In genomic region chr12:2919249-2919648, GRCh38 we compare ENCODE assay signal across 28 cellular contexts.
"Had no signal": no experiment of that assay in that cellular context is flagged by ENCODE, and none has a peak within 500 bp of the region (broad histone marks: within the 10 kb centered on the region; RNA-seq: fewer than 3 reads in every experiment).

No MANE protein-coding gene starts in this region.

- H3K9me3 ChIP-seq: esophagus squamous epithelium, gastroesophageal sphincter, heart right ventricle had no signal

- FAIRE-seq: astrocyte, bronchial epithelial cell had no signal

- H3K27me3 ChIP-seq: brain microvascular endothelial cell, dorsolateral prefrontal cortex, esophagus squamous epithelium, gastroesophageal sphincter, heart right ventricle had no signal

- DNase-seq: activated CD4-positive, alpha-beta memory T cell treated with anti-CD3 and anti-CD28 coated beads, Interleukin-2, amount 10 ng/mL, durations not matched to agents 7 days and 5 days; activated CD4-positive, alpha-beta T cell treated with anti-CD3 and anti-CD28 coated beads for 1 hour; activated CD4-positive, alpha-beta T cell treated with anti-CD3 and anti-CD28 coated beads for 4 hours; activated CD4-positive, alpha-beta T cell treated with anti-CD3 and anti-CD28 coated beads, Interleukin-2, amount 10 ng/mL, durations not matched to agents 7 days and 5 days; activated CD4-positive, alpha-beta T cell treated with anti-CD3 and anti-CD28 coated beads, Interleukin-2, amount 50 U/mL, for 4 hours; activated CD8-positive, alpha-beta memory T cell treated with anti-CD3 and anti-CD28 coated beads, Interleukin-2, amount 50 U/mL, for 48 hours; activated effector memory CD4-positive, alpha-beta T cell treated with Interleukin-2 at 50 U/mL for 16 hours; activated gamma-delta T cell treated with Interleukin-2 at 50 U/mL for 16 hours; activated naive CD4-positive, alpha-beta T cell treated with anti-CD3 and anti-CD28 coated beads, Interleukin-2, amount 50 U/mL, for 16 hours; activated naive CD4-positive, alpha-beta T cell treated with Interleukin-2 at 50 U/mL for 16 hours; activated T-cell treated with anti-CD3 and anti-CD28 coated beads for 4 hours; activated T-cell treated with anti-CD3 and anti-CD28 coated beads, Interleukin-2, amount 50 U/mL, for 24 hours; activated T-cell treated with anti-CD3 and anti-CD28 coated beads, Interleukin-2, amount 50 U/mL, for 72 hours; amniotic stem cell; anterior cingulate cortex; brain microvascular endothelial cell; cortex of kidney; dorsolateral prefrontal cortex; effector memory CD4-positive, alpha-beta T cell; endodermal cell; esophagus squamous epithelium; foreskin melanocyte; heart right ventricle; T-helper 2 cell had no signal

- H3K27ac ChIP-seq: brain microvascular endothelial cell, dorsolateral prefrontal cortex, epithelial cell of prostate, esophagus squamous epithelium, gastroesophageal sphincter, heart right ventricle had no signal

- H3K4me3 ChIP-seq: dorsolateral prefrontal cortex, esophagus squamous epithelium, gastroesophageal sphincter, heart right ventricle had no signal

- H3K4me1 ChIP-seq: esophagus squamous epithelium, gastroesophageal sphincter had no signal
